Comparison of ENCODE assay signal across 7 cellular contexts in genomic region chr22:41217553-41218157, GRCh38. TPM values are rescaled to one million over a fixed set of nuclear protein-coding genes. Genes with fewer than 3 reads are reported as not detected.
DNase-seq lines count a peak whose midpoint lies in the region; ATAC-seq and TF ChIP-seq lines count a peak whose summit lies in the region.

No MANE protein-coding gene starts in this region.

- POLR2A ChIA-PET in activated CD8-positive, alpha-beta T cell treated with anti-CD3 and anti-CD28 coated beads for 36 hours (lab: Charles Lee), result interaction anchor here (0.9 to 1.5 kb wide), 7 partner anchors 8 to 66 kb away, joined by 3 to 6 read pairs (median 3); no protein-coding TSS in a partner anchor

- DNase-seq in NCI-H187 treated with DMSO at 0.1 percent for 48 hours (lab: John Stamatoyannopoulos, UW) (peak; percentile 17), fibroblast of pulmonary artery (ENCODE audit: low read depth) (peak; percentile 96)
- DNase-seq in activated CD8-positive, alpha-beta T cell treated with anti-CD3 and anti-CD28 coated beads for 36 hours, result peak; percentile 65

- ATAC-seq in GM19025 (IDR thresholded peaks at IDR 0.05; ENCODE audit: low read depth, unreplicated experiment) (peak; percentile 69), HG02970 (IDR thresholded peaks at IDR 0.05; ENCODE audit: low FRiP score, unreplicated experiment) (no peak), GM19452 (IDR thresholded peaks at IDR 0.05; ENCODE audit: unreplicated experiment) (no peak)
- peak; percentile 99 for ATAC-seq in activated CD8-positive, alpha-beta T cell treated with anti-CD3 and anti-CD28 coated beads for 36 hours

- peak overlapping the region; percentile 51 for H3K4me3 Mint-ChIP-seq in activated CD8-positive, alpha-beta T cell treated with anti-CD3 and anti-CD28 coated beads for 36 hours

- intact Hi-C loops in activated CD8-positive, alpha-beta T cell treated with anti-CD3 and anti-CD28 coated beads for 36 hours (cut with micrococcal nuclease), result no loop called here

- peaks cover 23% of the 10 kb centered on the region for H3K4me1 Mint-ChIP-seq in activated CD8-positive, alpha-beta T cell treated with anti-CD3 and anti-CD28 coated beads for 36 hours (ENCODE audit: low read depth)

- peak overlapping the region; percentile 31 for H2AFZ ChIP-seq in neuron (ENCODE audit: low read depth, low read length)

- H3K4me1 ChIP-seq in neuron (ENCODE audit: insufficient read depth, low read length), result peaks cover 15% of the 10 kb centered on the region

- peak overlapping the region; percentile 9 for H3K4me3 ChIP-seq in fibroblast of pulmonary artery (replicated peaks; ENCODE audit: low read depth, low read length)
- peak overlapping the region; percentile 9 for H3K4me3 ChIP-seq in neuron (ENCODE audit: low read length)

- CTCF ChIA-PET in activated CD8-positive, alpha-beta T cell treated with anti-CD3 and anti-CD28 coated beads for 36 hours (lab: Charles Lee), result interaction anchor here (1.0 to 4.0 kb wide), 3 partner anchors 19 to 294 kb away, joined by 3 to 19 read pairs (median 4); no protein-coding TSS in a partner anchor

- H3K36me3 Mint-ChIP-seq in activated CD8-positive, alpha-beta T cell treated with anti-CD3 and anti-CD28 coated beads for 36 hours (ENCODE audit: low read depth), result peaks cover 55% of the 10 kb centered on the region

- H3K36me3 ChIP-seq in neuron (ENCODE audit: insufficient read depth, low read length), result peaks cover 36% of the 10 kb centered on the region

- no peaks in the 10 kb centered on the region for H3K27me3 ChIP-seq in neuron (ENCODE audit: insufficient read depth, low read length)

- peaks cover 27% of the 10 kb centered on the region for H3K9me3 ChIP-seq in neuron (ENCODE audit: low read length)

- no peaks in the 10 kb centered on the region for H3K27me3 Mint-ChIP-seq in activated CD8-positive, alpha-beta T cell treated with anti-CD3 and anti-CD28 coated beads for 36 hours

- H3K9me3 Mint-ChIP-seq in activated CD8-positive, alpha-beta T cell treated with anti-CD3 and anti-CD28 coated beads for 36 hours, result no peaks in the 10 kb centered on the region

- no peak for TF ChIP-seq CTCF in activated CD8-positive, alpha-beta T cell treated with anti-CD3 and anti-CD28 coated beads for 36 hours (IDR thresholded peaks at IDR 0.05)
- no peak for TF ChIP-seq CTCF in fibroblast of pulmonary artery (IDR thresholded peaks at IDR 0.05; ENCODE audit: low read length, missing control alignments)

- H3K27ac Mint-ChIP-seq in activated CD8-positive, alpha-beta T cell treated with anti-CD3 and anti-CD28 coated beads for 36 hours, result peak overlapping the region; percentile 84

RNA-seq across cellular contexts. Expression of gene L3MBTL2, which starts 12.5 kb away (rescaled TPM):
- 10 to 100 TPM; 25.6 to 28.3 TPM for total RNA-seq in activated CD8-positive, alpha-beta T cell treated with anti-CD3 and anti-CD28 coated beads for 36 hours

RNA-seq across cellular contexts. Expression of gene CHADL, which starts 23.1 kb away (rescaled TPM):
- total RNA-seq in activated CD8-positive, alpha-beta T cell treated with anti-CD3 and anti-CD28 coated beads for 36 hours, result under 1 TPM in 1 of 2 experiments, not detected in 1; 0.23 TPM

Comparison
In these comparisons a context has a peak if more than half of its experiments do, and no peak if none do; other contexts are left out.
1. ATAC-seq: peak in GM19025 (single experiment) and activated CD8-positive, alpha-beta T cell treated with anti-CD3 and anti-CD28 coated beads for 36 hours (single experiment); none in HG02970 (single experiment) and GM19452 (single experiment).
2. DNase-seq: peak in every context shown above with its lines; median percentile 96 in fibroblast of pulmonary artery; 65 in activated CD8-positive, alpha-beta T cell treated with anti-CD3 and anti-CD28 coated beads for 36 hours; 17 in NCI-H187 treated with DMSO at 0.1 percent for 48 hours.